ENCODE assay signal across 1 cellular context in genomic region chr21:45643021-45643980, GRCh38.
TF ChIP-seq lines count a peak whose summit lies in the region.

PCBP3 (plus strand) TSS chr21:45643725; CDS start chr21:45850086, 206,361 bp downstream.

TF ChIP-seq in GM12878, 131 proteins besides CTCF, POLR2A, EP300 and RAD21 (continued from another document):
- TF ChIP-seq HSF1 (IDR thresholded peaks at IDR 0.05; ENCODE audit: low read depth, low read length), result no peak
- TF ChIP-seq NRF1 (conservative IDR thresholded peaks at IDR 0.05; ENCODE audit: low read depth, low read length), result peak; percentile 28; the same call in 1 of the 2 replicates
- peak; percentile 85 for TF ChIP-seq GATAD2B (conservative IDR thresholded peaks at IDR 0.05; ENCODE audit: low read depth)
- TF ChIP-seq PML (IDR thresholded peaks at IDR 0.05; ENCODE audit: low read length), result no peak
- no peak for TF ChIP-seq EZH2 (IDR thresholded peaks at IDR 0.05; ENCODE audit: borderline replicate concordance, control insufficient read depth, low read depth, low read length)
- 0 out of 2 replicates have a peak, but pooled peaks have one; percentile 29 for TF ChIP-seq DPF2 (IDR thresholded peaks at IDR 0.05)
- no peak for TF ChIP-seq NFIC (IDR thresholded peaks at IDR 0.05; ENCODE audit: low read depth, low read length)
- TF ChIP-seq JUND (IDR thresholded peaks at IDR 0.05; ENCODE audit: low read depth, low read length), result no peak
- peak; percentile 42; the same call in 1 of the 2 replicates for TF ChIP-seq BACH1 (IDR thresholded peaks at IDR 0.05; ENCODE audit: borderline replicate concordance)
- TF ChIP-seq SREBF2 (IDR thresholded peaks at IDR 0.05; ENCODE audit: low read length), result no peak
- no peak for TF ChIP-seq CBX3 (IDR thresholded peaks at IDR 0.05; ENCODE audit: borderline replicate concordance, low read depth)
- no peak for TF ChIP-seq E2F4 (IDR thresholded peaks at IDR 0.05; ENCODE audit: low read depth, low read length)
- peak; percentile 72; the same call in 1 of the 2 replicates for TF ChIP-seq RFX5 (IDR thresholded peaks at IDR 0.05; ENCODE audit: low read depth, low read length)
- no peak for TF ChIP-seq ZNF274 (IDR thresholded peaks at IDR 0.05; ENCODE audit: insufficient read depth, insufficient read length)
- TF ChIP-seq BRCA1 (IDR thresholded peaks at IDR 0.05; ENCODE audit: low read depth, low read length), result no peak
- peak; percentile 66; the same call in 1 of the 2 replicates for TF ChIP-seq LARP7 (IDR thresholded peaks at IDR 0.05)
- TF ChIP-seq RUNX3 (IDR thresholded peaks at IDR 0.05; ENCODE audit: low read length), result no peak
- no peak; the same call in 1 of the 2 replicates for TF ChIP-seq POLR2AphosphoS5 (IDR thresholded peaks at IDR 0.05; ENCODE audit: low read length)
- no peak for TF ChIP-seq BMI1 (IDR thresholded peaks at IDR 0.05; ENCODE audit: borderline replicate concordance)
- no peak for TF ChIP-seq ZBTB4 (CRISPR knock-in tag; IDR thresholded peaks at IDR 0.05)
- TF ChIP-seq ATF3 (IDR thresholded peaks at IDR 0.05; ENCODE audit: borderline replicate concordance, extremely low read depth, low read depth, low read length), result no peak
- TF ChIP-seq ETV6 (conservative IDR thresholded peaks at IDR 0.05 in 1 of 2, IDR thresholded peaks at IDR 0.05 in 1 of 2; ENCODE audit: borderline replicate concordance in 1 of 2, low read depth in 1 of 2), result no peak
- no peak for TF ChIP-seq BCL11A (IDR thresholded peaks at IDR 0.05; ENCODE audit: low read depth, low read length)
- 0 out of 2 replicates have a peak, but pooled peaks have one; percentile 31 for TF ChIP-seq TAF1 (IDR thresholded peaks at IDR 0.05; ENCODE audit: borderline replicate concordance, low read depth, low read length)
- TF ChIP-seq CBFB (IDR thresholded peaks at IDR 0.05; ENCODE audit: low read depth), result no peak
- no peak for TF ChIP-seq KDM1A (IDR thresholded peaks at IDR 0.05; ENCODE audit: borderline replicate concordance)
- TF ChIP-seq RELB (IDR thresholded peaks at IDR 0.05; ENCODE audit: low read depth), result no peak
- no peak for TF ChIP-seq MYB (IDR thresholded peaks at IDR 0.05; ENCODE audit: borderline replicate concordance, low read depth, low read length)
- no peak for TF ChIP-seq HDAC6 (IDR thresholded peaks at IDR 0.05; ENCODE audit: unreplicated experiment)
- no peak for TF ChIP-seq CHD1 (IDR thresholded peaks at IDR 0.05; ENCODE audit: low read depth, low read length)
- TF ChIP-seq IKZF1 (conservative IDR thresholded peaks at IDR 0.05), result peak; percentile 68
- TF ChIP-seq MEF2A (IDR thresholded peaks at IDR 0.05; ENCODE audit: insufficient read depth, low read depth, low read length), result no peak
- no peak for TF ChIP-seq FOXM1 (IDR thresholded peaks at IDR 0.05; ENCODE audit: low read depth, low read length)
- TF ChIP-seq ZNF24 (IDR thresholded peaks at IDR 0.05), result no peak
- no peak for TF ChIP-seq IRF4 (IDR thresholded peaks at IDR 0.05; ENCODE audit: low read depth, low read length)
- no peak for TF ChIP-seq PAX5 (IDR thresholded peaks at IDR 0.05; ENCODE audit: borderline replicate concordance, low read depth, low read length)
- no peak for TF ChIP-seq SMAD1 (IDR thresholded peaks at IDR 0.05; ENCODE audit: low read depth, partially characterized antibody)
- no peak for TF ChIP-seq SPI1 (IDR thresholded peaks at IDR 0.05; ENCODE audit: borderline replicate concordance, insufficient read depth, low read depth, low read length)
- peak; percentile 43; the same call in 1 of the 2 replicates for TF ChIP-seq NR2F1 (conservative IDR thresholded peaks at IDR 0.05)
- no peak for TF ChIP-seq SKIL (IDR thresholded peaks at IDR 0.05; ENCODE audit: low read depth, poor library complexity, severe bottlenecking)
- TF ChIP-seq ZNF592 (IDR thresholded peaks at IDR 0.05), result no peak
- no peak for TF ChIP-seq EED (IDR thresholded peaks at IDR 0.05; ENCODE audit: low read depth)
- no peak for TF ChIP-seq ZNF622 (IDR thresholded peaks at IDR 0.05)
- peak in 1 of 2 experiments; percentile 50; a peak in 1 of 4 replicates for TF ChIP-seq BHLHE40 (IDR thresholded peaks at IDR 0.05; ENCODE audit: borderline replicate concordance in 1 of 2, low read depth in 2 of 2, low read length in 1 of 2)
- TF ChIP-seq CREB1 (IDR thresholded peaks at IDR 0.05; ENCODE audit: low read depth), result 0 out of 2 replicates have a peak, but pooled peaks have one; percentile 11
- peak; percentile 63 for TF ChIP-seq SP1 (IDR thresholded peaks at IDR 0.05; ENCODE audit: low read depth, low read length)
- no peak for TF ChIP-seq MTA3 (IDR thresholded peaks at IDR 0.05; ENCODE audit: borderline replicate concordance, low read length)
